18 cellular contexts compared by ENCODE assay signal in genomic region chr10:32990811-32991210, GRCh38.
"Had no signal": no experiment of that assay in that cellular context is flagged by ENCODE, and none has a peak within 500 bp of the region (broad histone marks: within the 10 kb centered on the region; RNA-seq: fewer than 3 reads in every experiment).

No MANE protein-coding gene starts in this region.

- DNase-seq: activated CD4-positive, alpha-beta T cell treated with anti-CD3 and anti-CD28 coated beads for 4 hours; activated CD4-positive, alpha-beta T cell treated with anti-CD3 and anti-CD28 coated beads, Interleukin-2, amount 50 U/mL, for 48 hours; activated CD8-positive, alpha-beta memory T cell treated with anti-CD3 and anti-CD28 coated beads, Interleukin-2, amount 50 U/mL, for 4 hours; activated naive CD4-positive, alpha-beta T cell; aorta; caudate nucleus; KG1; NCI-H1092; NCI-H1417; NCI-H1930; NCI-H2107; NCI-H345; NCI-H510A; NCI-H526 treated with DMSO at 0.1 percent for 48 hours; NCI-H82; SHP77 treated with DMSO at 0.1 percent for 48 hours had no signal

- ATAC-seq: activated CD4-positive, CD25-positive, alpha-beta regulatory T cell treated with anti-CD3 and anti-CD28 coated beads, Interleukin-2, amount 50 U/mL, for 24 hours had no signal

- H3K36me3 ChIP-seq: breast epithelium had no signal

- H3K27ac ChIP-seq: breast epithelium had no signal

- H3K27me3 ChIP-seq: breast epithelium had no signal

- H3K4me1 ChIP-seq: breast epithelium had no signal

- H3K9me3 ChIP-seq: breast epithelium had no signal

- H3K4me3 ChIP-seq: breast epithelium had no signal
